In the genomic region with DNA sequence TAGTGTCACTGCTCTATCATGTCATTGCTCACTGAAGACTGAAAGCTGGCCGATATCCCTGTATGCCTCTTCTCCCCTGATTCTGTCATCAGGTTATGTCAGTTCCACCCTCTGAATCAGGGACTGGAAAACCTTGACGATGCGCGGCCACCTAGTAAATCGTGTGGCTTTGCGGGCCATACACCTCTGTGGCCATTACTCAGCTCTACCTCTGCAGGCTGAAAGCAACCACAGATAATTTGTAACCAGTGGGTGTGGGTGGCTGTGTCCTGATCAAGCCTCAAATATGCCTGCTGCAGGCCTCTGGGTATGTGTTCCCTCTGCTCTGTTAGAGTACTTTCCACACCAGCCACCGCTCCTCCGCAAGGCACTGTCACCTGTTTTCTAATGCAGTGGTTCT, we compare ENCODE assay signal across 24 cellular contexts.
DNase-seq lines count a peak whose midpoint lies in the region; ATAC-seq, FAIRE-seq and TF ChIP-seq lines count a peak whose summit lies in the region.
"Had no signal": no experiment of that assay in that cellular context is flagged by ENCODE, and none has a peak within 500 bp of the region (broad histone marks: within the 10 kb centered on the region; RNA-seq: fewer than 3 reads in every experiment).

No MANE protein-coding gene starts in this region.

- TF ChIP-seq EP300 in GM12878 (IDR thresholded peaks at IDR 0.05; ENCODE audit: borderline replicate concordance in 1 of 2, control insufficient read depth in 1 of 2, low read depth in 2 of 2, low read length in 2 of 2), result no peak

- no peak overlapping the region for H2AFZ ChIP-seq in GM12878 (ENCODE audit: control insufficient read depth, low read depth, low read length)
- H2AFZ ChIP-seq: GM23248 had no signal

- in situ Hi-C loops in GM12878 (cut with MboI), result no loop called here

- H3K36me3 Mint-ChIP-seq in nephron progenitor cell (ENCODE audit: low read depth), result no peaks in the 10 kb centered on the region
- H3K36me3 Mint-ChIP-seq in stimulated activated effector memory CD8-positive, alpha-beta T cell treated with anti-CD3 and anti-CD28 coated beads, Interleukin-12 subunit alpha, Interleukin-12 subunit beta, amount 100 ng/mL, for 72 hours, result peaks cover 9% of the 10 kb centered on the region
- H3K36me3 Mint-ChIP-seq in naive thymus-derived CD4-positive, alpha-beta T cell, result peaks cover 0 to 7% (median 0%) of the 10 kb centered on the region in 5 donors
- H3K36me3 Mint-ChIP-seq in activated CD8-positive, alpha-beta T cell treated with anti-CD3 and anti-CD28 coated beads for 36 hours (ENCODE audit: low read depth), result peaks cover 2% of the 10 kb centered on the region

- no peak for TF ChIP-seq CTCF in GM12878 (IDR thresholded peaks at IDR 0.05 in 2 of 3, conservative IDR thresholded peaks at IDR 0.05 in 1 of 3; ENCODE audit: control insufficient read depth in 2 of 3, extremely low read depth in 1 of 3, insufficient read depth in 1 of 3, low read depth in 3 of 3, low read length in 3 of 3)
- no peak for TF ChIP-seq CTCF in nephron progenitor cell (IDR thresholded peaks at IDR 0.05)
- no peak for TF ChIP-seq CTCF in activated CD8-positive, alpha-beta T cell treated with anti-CD3 and anti-CD28 coated beads for 36 hours (IDR thresholded peaks at IDR 0.05)

- no peak for ATAC-seq in GM12878
- peak; percentile 44 for ATAC-seq in stimulated activated effector memory CD8-positive, alpha-beta T cell treated with anti-CD3 and anti-CD28 coated beads, Interleukin-12 subunit alpha, Interleukin-12 subunit beta, amount 100 ng/mL, for 72 hours
- ATAC-seq in naive thymus-derived CD4-positive, alpha-beta T cell, result no peak
- ATAC-seq in activated CD8-positive, alpha-beta T cell treated with anti-CD3 and anti-CD28 coated beads for 36 hours, result no peak
- ATAC-seq: SK-N-SH treated with all-trans-retinoic acid at 6 μM for 48 hours had no signal

- H3K9me3 ChIP-seq in GM12878 (replicated peaks; ENCODE audit: control insufficient read depth, insufficient read depth, low read length), result no peaks in the 10 kb centered on the region
- H3K9me3 ChIP-seq in naive thymus-derived CD4-positive, alpha-beta T cell (ENCODE audit: control insufficient read depth in 2 of 3, low read length in 3 of 3), result no peaks in the 10 kb centered on the region

- H3K4me1 Mint-ChIP-seq in nephron progenitor cell, result peaks cover 34% of the 10 kb centered on the region
- H3K4me1 Mint-ChIP-seq in stimulated activated effector memory CD8-positive, alpha-beta T cell treated with anti-CD3 and anti-CD28 coated beads, Interleukin-12 subunit alpha, Interleukin-12 subunit beta, amount 100 ng/mL, for 72 hours, result peaks cover 6% of the 10 kb centered on the region
- H3K4me1 Mint-ChIP-seq in naive thymus-derived CD4-positive, alpha-beta T cell, result peaks cover 0 to 7% (median 0%) of the 10 kb centered on the region in 7 donors
- peaks cover 3% of the 10 kb centered on the region for H3K4me1 Mint-ChIP-seq in activated CD8-positive, alpha-beta T cell treated with anti-CD3 and anti-CD28 coated beads for 36 hours (ENCODE audit: low read depth)

- FAIRE-seq in GM12878 (lab: Jason Lieb, UNC), result no peak
- FAIRE-seq: G401.6, GM19239 had no signal

- WGBS in GM12878 (ENCODE audit: insufficient coverage, insufficient replicate concordance, low lambda C conversion rate, missing lambda C conversion rate), result 84% methylated on average over 8 of the region's 8 CpGs

- RAD21 ChIA-PET in GM12878 (lab: Charles Lee; ENCODE audit: unreplicated experiment), result no interaction called here

- CTCF ChIA-PET in GM12878 (lab: Yijun Ruan, JAX), result interaction anchor here (1.2 to 2.1 kb wide), 4 partner anchors 10 to 57 kb away, joined by 3 to 11 read pairs (median 4); no protein-coding TSS in a partner anchor
- CTCF ChIA-PET in naive thymus-derived CD4-positive, alpha-beta T cell (lab: Charles Lee), result interaction anchor here (0.5 to 1.1 kb wide), 2 partner anchors 11 to 31 kb away, joined by 3 to 5 read pairs; no protein-coding TSS in a partner anchor
- CTCF ChIA-PET in activated CD8-positive, alpha-beta T cell treated with anti-CD3 and anti-CD28 coated beads for 36 hours (lab: Charles Lee), result interaction anchor here (1.2 kb wide), 1 partner anchor 428 kb away, joined by 5 read pairs; no protein-coding TSS in a partner anchor

- H3K27ac Mint-ChIP-seq in nephron progenitor cell, result peak overlapping the region; percentile 56
- H3K27ac Mint-ChIP-seq in stimulated activated effector memory CD8-positive, alpha-beta T cell treated with anti-CD3 and anti-CD28 coated beads, Interleukin-12 subunit alpha, Interleukin-12 subunit beta, amount 100 ng/mL, for 72 hours, result peak overlapping the region; percentile 48
- H3K27ac Mint-ChIP-seq in naive thymus-derived CD4-positive, alpha-beta T cell, result no peak overlapping the region
- H3K27ac Mint-ChIP-seq in activated CD8-positive, alpha-beta T cell treated with anti-CD3 and anti-CD28 coated beads for 36 hours, result no peak overlapping the region

- peaks cover 4 to 11% of the 10 kb centered on the region in 2 experiments; a peak in 3 of 4 replicates for H3K36me3 ChIP-seq in GM12878 (ENCODE audit: control insufficient read depth in 2 of 2, insufficient read depth in 2 of 2, low read length in 1 of 2)
- no peaks in the 10 kb centered on the region for H3K36me3 ChIP-seq in naive thymus-derived CD4-positive, alpha-beta T cell (ENCODE audit: control insufficient read depth in 2 of 3, insufficient read depth in 3 of 3, low read length in 3 of 3)

- no peak for TF ChIP-seq POLR2A in GM12878 (IDR thresholded peaks at IDR 0.05; ENCODE audit: low read depth, low read length)

- H3K4me1 ChIP-seq in GM12878 (ENCODE audit: control insufficient read depth, insufficient read depth, low read length), result no peaks in the 10 kb centered on the region
- no peaks in the 10 kb centered on the region for H3K4me1 ChIP-seq in naive thymus-derived CD4-positive, alpha-beta T cell (ENCODE audit: control insufficient read depth in 2 of 2, insufficient read depth in 2 of 2, low read length in 2 of 2)

- H3K9ac ChIP-seq in GM12878 (ENCODE audit: control insufficient read depth, insufficient read depth, low read length), result no peak overlapping the region

- POLR2A ChIA-PET in GM12878 (lab: Charles Lee), result interaction anchor here (1.1 kb wide), 1 partner anchor 126 kb away, joined by 3 read pairs; no protein-coding TSS in a partner anchor
- POLR2A ChIA-PET in naive thymus-derived CD4-positive, alpha-beta T cell (lab: Charles Lee), result no interaction called here
- POLR2A ChIA-PET in activated CD8-positive, alpha-beta T cell treated with anti-CD3 and anti-CD28 coated beads for 36 hours (lab: Charles Lee), result interaction anchor here (0.6 kb wide), 1 partner anchor 181 kb away, joined by 3 read pairs; no protein-coding TSS in a partner anchor

- peaks cover 13% of the 10 kb centered on the region for H3K9me3 Mint-ChIP-seq in nephron progenitor cell
- no peaks in the 10 kb centered on the region for H3K9me3 Mint-ChIP-seq in stimulated activated effector memory CD8-positive, alpha-beta T cell treated with anti-CD3 and anti-CD28 coated beads, Interleukin-12 subunit alpha, Interleukin-12 subunit beta, amount 100 ng/mL, for 72 hours
- no peaks in the 10 kb centered on the region for H3K9me3 Mint-ChIP-seq in naive thymus-derived CD4-positive, alpha-beta T cell
- no peaks in the 10 kb centered on the region for H3K9me3 Mint-ChIP-seq in activated CD8-positive, alpha-beta T cell treated with anti-CD3 and anti-CD28 coated beads for 36 hours

- no peak overlapping the region for H3K4me2 ChIP-seq in GM12878 (ENCODE audit: control insufficient read depth, insufficient read depth)

- no peaks in the 10 kb centered on the region for H4K20me1 ChIP-seq in GM12878 (ENCODE audit: control insufficient read depth, insufficient read depth)

- SMC1A ChIA-PET in GM12878 (lab: Charles Lee; ENCODE audit: uncharacterized antibody, unreplicated experiment), result interaction anchor here (0.5 kb wide), 1 partner anchor 26 kb away, joined by 3 read pairs; no protein-coding TSS in a partner anchor

- H3K27me3 ChIP-seq in GM12878 (replicated peaks in 1 of 2; ENCODE audit: control insufficient read depth in 2 of 2, insufficient read depth in 2 of 2, low read length in 1 of 2), result no peaks in the 10 kb centered on the region
- H3K27me3 ChIP-seq in naive thymus-derived CD4-positive, alpha-beta T cell (ENCODE audit: control insufficient read depth in 2 of 2, insufficient read depth in 2 of 2, low read length in 2 of 2), result no peaks in the 10 kb centered on the region

- no peak overlapping the region for H3K27ac ChIP-seq in GM12878 (ENCODE audit: control insufficient read depth, insufficient read depth)
- no peak overlapping the region for H3K27ac ChIP-seq in naive thymus-derived CD4-positive, alpha-beta T cell (ENCODE audit: low read depth, low read length)
- H3K27ac ChIP-seq: C4-2B had no signal

- BruUV-seq in GM12878 (replicated peaks; lab: Mats Ljungman, UMichigan), result TSS peak; percentile 11

- no peak for TF ChIP-seq RAD21 in GM12878 (IDR thresholded peaks at IDR 0.05; ENCODE audit: insufficient read depth, low read depth, low read length)

- H3K4me3 ChIP-seq in GM12878, result no peak overlapping the region
- no peak overlapping the region for H3K4me3 ChIP-seq in naive thymus-derived CD4-positive, alpha-beta T cell (ENCODE audit: low read length)
- H3K4me3 ChIP-seq: GM23248 had no signal

- H3K79me2 ChIP-seq in GM12878 (ENCODE audit: control insufficient read depth, insufficient read depth, low read length), result no peaks in the 10 kb centered on the region

- DNase-seq in M059J (ENCODE audit: low read depth), result peak; percentile 27
- DNase-seq in GM12878 (ENCODE audit: low read depth, low spot score), result no peak
- DNase-seq in nephron progenitor cell, result no peak
- no peak for DNase-seq in stimulated activated effector memory CD8-positive, alpha-beta T cell treated with anti-CD3 and anti-CD28 coated beads, Interleukin-12 subunit alpha, Interleukin-12 subunit beta, amount 100 ng/mL, for 72 hours (ENCODE audit: low spot score in 2 of 2)
- no peak for DNase-seq in cerebellar nuclear complex (lab: John Stamatoyannopoulos, UW)
- no peak for DNase-seq in NCI-H524 (lab: John Stamatoyannopoulos, UW)
- DNase-seq in naive thymus-derived CD4-positive, alpha-beta T cell, result no peak
- DNase-seq in activated CD8-positive, alpha-beta T cell treated with anti-CD3 and anti-CD28 coated beads for 36 hours, result no peak
- DNase-seq: ACHN, AML-193, GM23248, HCEC 1CT, NCI-H1105, NCI-H1694, NCI-H2081 treated with DMSO at 0.1 percent for 48 hours, NCI-H510A treated with DMSO at 0.1 percent for 48 hours, NCI-H82, OCI-M1, RPMI8226, SIG-M5 had no signal

- H3K27me3 Mint-ChIP-seq in nephron progenitor cell (ENCODE audit: low read depth, poor library complexity), result no peaks in the 10 kb centered on the region
- H3K27me3 Mint-ChIP-seq in naive thymus-derived CD4-positive, alpha-beta T cell, result no peaks in the 10 kb centered on the region
- H3K27me3 Mint-ChIP-seq in activated CD8-positive, alpha-beta T cell treated with anti-CD3 and anti-CD28 coated beads for 36 hours, result no peaks in the 10 kb centered on the region

- intact Hi-C loops in GM12878 (cut with micrococcal nuclease; ENCODE audit: unreplicated experiment), result no loop called here
- intact Hi-C loops in naive thymus-derived CD4-positive, alpha-beta T cell (cut with micrococcal nuclease), result no loop called here
- intact Hi-C loops in activated CD8-positive, alpha-beta T cell treated with anti-CD3 and anti-CD28 coated beads for 36 hours (cut with micrococcal nuclease), result no loop called here

- no peak overlapping the region for H3K4me3 Mint-ChIP-seq in nephron progenitor cell
- no peak overlapping the region for H3K4me3 Mint-ChIP-seq in stimulated activated effector memory CD8-positive, alpha-beta T cell treated with anti-CD3 and anti-CD28 coated beads, Interleukin-12 subunit alpha, Interleukin-12 subunit beta, amount 100 ng/mL, for 72 hours
- no peak overlapping the region for H3K4me3 Mint-ChIP-seq in naive thymus-derived CD4-positive, alpha-beta T cell
- H3K4me3 Mint-ChIP-seq in activated CD8-positive, alpha-beta T cell treated with anti-CD3 and anti-CD28 coated beads for 36 hours, result no peak overlapping the region

Comparison
In these comparisons a context has a peak if more than half of its experiments do, and no peak if none do; other contexts are left out.
1. H3K27ac Mint-ChIP-seq: peak in nephron progenitor cell (single experiment) and stimulated activated effector memory CD8-positive, alpha-beta T cell treated with anti-CD3 and anti-CD28 coated beads, Interleukin-12 subunit alpha, Interleukin-12 subunit beta, amount 100 ng/mL, for 72 hours (single experiment); none in naive thymus-derived CD4-positive, alpha-beta T cell (0 of 9) and activated CD8-positive, alpha-beta T cell treated with anti-CD3 and anti-CD28 coated beads for 36 hours (single experiment).